30 cellular contexts compared by ENCODE assay signal in the genomic region with DNA sequence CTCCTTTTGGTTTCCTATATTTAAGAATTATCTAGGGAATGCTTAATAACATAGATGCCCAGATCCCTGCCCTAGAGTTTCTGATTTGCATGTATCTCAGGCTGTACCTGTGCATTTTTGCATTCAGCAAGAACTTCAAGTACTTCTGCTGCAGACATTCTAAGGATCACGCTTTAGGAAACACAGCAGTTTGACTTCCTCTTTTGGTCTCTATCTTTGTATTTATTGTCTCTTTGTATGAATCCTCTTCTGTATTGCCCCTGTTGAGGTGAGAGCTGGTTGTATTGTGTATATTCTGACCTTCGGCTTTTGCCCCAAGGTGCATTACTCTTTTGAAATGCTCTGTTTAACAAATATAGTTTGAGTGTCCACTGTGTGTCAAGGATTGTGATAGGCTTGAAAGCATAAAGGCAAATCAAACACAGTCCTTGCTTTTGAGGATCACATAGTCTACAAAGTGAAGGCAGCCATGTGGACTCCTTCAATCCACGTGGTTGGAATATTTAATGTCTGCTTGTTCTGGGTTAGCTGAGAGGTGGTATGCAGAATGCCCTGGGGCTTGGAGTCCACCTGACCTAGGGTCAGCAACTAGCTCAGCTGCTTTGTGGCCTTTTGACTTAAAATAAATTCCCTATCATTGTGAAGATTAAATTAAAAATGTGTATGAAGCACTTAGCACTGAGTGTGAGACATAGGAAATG.
DNase-seq lines count a peak whose midpoint lies in the region; ATAC-seq, FAIRE-seq and TF ChIP-seq lines count a peak whose summit lies in the region.
"Had no signal": no experiment of that assay in that cellular context is flagged by ENCODE, and none has a peak within 500 bp of the region (broad histone marks: within the 10 kb centered on the region; RNA-seq: fewer than 3 reads in every experiment).

No MANE protein-coding gene starts in this region.

- FAIRE-seq in GM12891 (lab: Jason Lieb, UNC) (peak; percentile 23), K562 (lab: Jason Lieb, UNC) (no peak)
- FAIRE-seq: GM18507, GM19239 had no signal

- H2AFZ ChIP-seq in K562 (ENCODE audit: low read depth, low read length): no peak overlapping the region
- H2AFZ ChIP-seq in neuronal stem cell (ENCODE audit: low read length): no peak overlapping the region

- H2BK5ac ChIP-seq in neuronal stem cell (ENCODE audit: low read length): no peak overlapping the region

- H3K4me2 ChIP-seq in K562 (ENCODE audit: insufficient read depth, low read length) (no peak overlapping the region), neuronal stem cell (ENCODE audit: insufficient read depth, low read length, poor library complexity, severe bottlenecking) (no peak overlapping the region)

- no peak overlapping the region for H4K91ac ChIP-seq in neuronal stem cell (ENCODE audit: low read depth, low read length, poor library complexity)

- no peaks in the 10 kb centered on the region for H4K20me1 ChIP-seq in K562 (replicated peaks; ENCODE audit: control insufficient read depth, insufficient read depth, low read length)

- no peaks in the 10 kb centered on the region for H3K4me1 Mint-ChIP-seq in activated CD8-positive, alpha-beta memory T cell treated with anti-CD3 and anti-CD28 coated beads, Interleukin-2, amount 10 ng/mL, durations not matched to agents 7 days and 5 days
- no peaks in the 10 kb centered on the region for H3K4me1 Mint-ChIP-seq in activated T-helper 2 cell treated with anti-CD3 and anti-CD28 coated beads, Interferon-gamma antibody, Interleukin-2, Interleukin-4, amounts not matched to agents 10 μg/mL and 5 μg/mL and 100 μg/mL, durations not matched to agents 14 hours and 24 hours and 36 hours (ENCODE audit: low read depth)
- H3K4me1 Mint-ChIP-seq: CD4-positive, CD25-positive, alpha-beta regulatory T cell; natural killer cell; T-cell had no signal

- no peaks in the 10 kb centered on the region for H3K9me1 ChIP-seq in K562 (ENCODE audit: control insufficient read depth, insufficient read depth, low read length)

- no peak overlapping the region for H3K4me3 Mint-ChIP-seq in activated CD8-positive, alpha-beta memory T cell treated with anti-CD3 and anti-CD28 coated beads, Interleukin-2, amount 10 ng/mL, durations not matched to agents 7 days and 5 days
- H3K4me3 Mint-ChIP-seq in activated T-helper 2 cell treated with anti-CD3 and anti-CD28 coated beads, Interferon-gamma antibody, Interleukin-2, Interleukin-4, amounts not matched to agents 10 μg/mL and 5 μg/mL and 100 μg/mL, durations not matched to agents 14 hours and 24 hours and 36 hours (ENCODE audit: low read depth): no peak overlapping the region
- H3K4me3 Mint-ChIP-seq: activated CD4-positive, alpha-beta memory T cell treated with anti-CD3 and anti-CD28 coated beads for 36 hours; activated naive CD8-positive, alpha-beta T cell; CD4-positive, CD25-positive, alpha-beta regulatory T cell; HFFc6; natural killer cell; T-cell had no signal

- H2AK5ac ChIP-seq in neuronal stem cell (ENCODE audit: low read depth, low read length): no peak overlapping the region

- H3K4me3 ChIP-seq in K562: no peak overlapping the region
- no peak overlapping the region for H3K4me3 ChIP-seq in neuronal stem cell (ENCODE audit: low read length in 2 of 2)
- H3K4me3 ChIP-seq: esophagus muscularis mucosa, gastroesophageal sphincter, MG63, skin epidermis, stomach had no signal

- no peaks in the 10 kb centered on the region for H3K9me3 Mint-ChIP-seq in activated CD8-positive, alpha-beta memory T cell treated with anti-CD3 and anti-CD28 coated beads, Interleukin-2, amount 10 ng/mL, durations not matched to agents 7 days and 5 days (ENCODE audit: low read depth)
- H3K9me3 Mint-ChIP-seq in activated T-helper 2 cell treated with anti-CD3 and anti-CD28 coated beads, Interferon-gamma antibody, Interleukin-2, Interleukin-4, amounts not matched to agents 10 μg/mL and 5 μg/mL and 100 μg/mL, durations not matched to agents 14 hours and 24 hours and 36 hours: no peaks in the 10 kb centered on the region
- H3K9me3 Mint-ChIP-seq: activated CD4-positive, alpha-beta memory T cell treated with anti-CD3 and anti-CD28 coated beads for 36 hours; HFFc6; natural killer cell; T-cell had no signal

- no peak for TF ChIP-seq RAD21 in K562 (CRISPR knock-in tag; conservative IDR thresholded peaks at IDR 0.05 in 1 of 2, IDR thresholded peaks at IDR 0.05 in 1 of 2)

- H3K4ac ChIP-seq in neuronal stem cell (ENCODE audit: low read length): no peak overlapping the region

- H3K23ac ChIP-seq in neuronal stem cell (ENCODE audit: low read depth, low read length, poor library complexity): no peak overlapping the region

- POLR2A ChIA-PET in K562 (lab: Yijun Ruan, JAX): interaction anchor here (0.7 kb wide), 1 partner anchor 120 kb away, joined by 3 read pairs; no protein-coding TSS in a partner anchor

- H3K9ac ChIP-seq in K562 (ENCODE audit: insufficient read depth in 1 of 2, low read depth in 2 of 2, low read length in 2 of 2) (no peak overlapping the region), neuronal stem cell (ENCODE audit: low read depth, low read length, poor library complexity) (no peak overlapping the region)

- H3K18ac ChIP-seq in neuronal stem cell (ENCODE audit: low read length): no peak overlapping the region

- WGBS in K562 (ENCODE audit: insufficient coverage, low coverage, missing lambda C conversion rate): 3% methylated on average over 3 of the region's 3 CpGs
- no CpG with 5 or more reads among the region's 3 CpGs for WGBS in neuronal stem cell (ENCODE audit: extremely low coverage in 2 of 2, insufficient read length in 2 of 2, insufficient replicate concordance in 1 of 2), 2 donors

- no peak for TF ChIP-seq EP300 in K562 (IDR thresholded peaks at IDR 0.05; ENCODE audit: low read length)

- H3K27me3 ChIP-seq in K562 (ENCODE audit: control insufficient read depth in 2 of 2, insufficient read depth in 2 of 2, low read length in 2 of 2) (no peaks in the 10 kb centered on the region), neuronal stem cell (ENCODE audit: control insufficient read depth in 3 of 3, insufficient read depth in 3 of 3, low read depth in 1 of 3, low read length in 3 of 3) (peaks cover 0 to 2% (median 0%) of the 10 kb centered on the region in 3 experiments)
- H3K27me3 ChIP-seq: esophagus muscularis mucosa, gastroesophageal sphincter, MG63, stomach had no signal

- no peak overlapping the region for H3K14ac ChIP-seq in neuronal stem cell (ENCODE audit: low read length)

- CTCF ChIA-PET in K562 (lab: Yijun Ruan, JAX; ENCODE audit: low intra/inter-chr PET ratio): interaction anchor here (0.6 kb wide), 1 partner anchor 84 kb away, joined by 3 read pairs; no protein-coding TSS in a partner anchor
- CTCF ChIA-PET in activated CD8-positive, alpha-beta memory T cell treated with anti-CD3 and anti-CD28 coated beads, Interleukin-2, amount 10 ng/mL, durations not matched to agents 7 days and 5 days (lab: Charles Lee): no interaction called here

- TF ChIP-seq POLR2A in GM12891 (IDR thresholded peaks at IDR 0.05; ENCODE audit: low read depth, low read length) (no peak), K562 (conservative IDR thresholded peaks at IDR 0.05) (no peak)

- intact Hi-C loops in K562 (cut with micrococcal nuclease): no loop called here
- intact Hi-C loops in activated T-helper 2 cell treated with anti-CD3 and anti-CD28 coated beads, Interferon-gamma antibody, Interleukin-2, Interleukin-4, amounts not matched to agents 10 μg/mL and 5 μg/mL and 100 μg/mL, durations not matched to agents 14 hours and 24 hours and 36 hours (cut with micrococcal nuclease): loop anchor here (5.0 kb wide), 1 partner anchor 124 kb away; no protein-coding TSS in a partner anchor

- DNase-seq in GM12891 (ENCODE audit: insufficient read length, low spot score) (no peak), Kasumi-1 (lab: John Stamatoyannopoulos, UW) (peak; percentile 83 to 90), K562 (ENCODE audit: extremely low read depth in 1 of 4, low spot score in 3 of 4) (no peak), neuronal stem cell (ENCODE audit: low spot score) (no peak), GM10266 (ENCODE audit: extremely low spot score) (no peak)
- DNase-seq in activated CD8-positive, alpha-beta memory T cell treated with anti-CD3 and anti-CD28 coated beads, Interleukin-2, amount 10 ng/mL, durations not matched to agents 7 days and 5 days: no peak
- no peak for DNase-seq in activated T-helper 2 cell treated with anti-CD3 and anti-CD28 coated beads, Interferon-gamma antibody, Interleukin-2, Interleukin-4, amounts not matched to agents 10 μg/mL and 5 μg/mL and 100 μg/mL, durations not matched to agents 14 hours and 24 hours and 36 hours (ENCODE audit: low spot score)
- DNase-seq: activated CD4-positive, alpha-beta memory T cell treated with anti-CD3 and anti-CD28 coated beads for 36 hours; activated T-cell treated with anti-CD3 and anti-CD28 coated beads, Interleukin-2, amount 50 U/mL, for 48 hours; CD4-positive, CD25-positive, alpha-beta regulatory T cell; DMS53; effector CD8-positive, alpha-beta T cell; HFFc6; mesendoderm; MG63; natural killer cell; NCI-H1930; NCI-H446 treated with DMSO at 0.1 percent for 48 hours; NK-92 treated with Interleukin-12 subunit alpha and Interleukin-12 subunit beta, amount 100 ng/mL, for 24 hours; stimulated activated CD4-positive, alpha-beta T cell treated with anti-CD3 and anti-CD28 coated beads, Interleukin-4, amount 100 ng/mL, for 1 hour; stomach; T-cell; trophoblast cell had no signal

- no peaks in the 10 kb centered on the region for H3K36me3 ChIP-seq in K562 (ENCODE audit: control insufficient read depth, insufficient read depth, low read length)
- H3K36me3 ChIP-seq in neuronal stem cell (replicated peaks in 1 of 2; ENCODE audit: control insufficient read depth in 2 of 2, insufficient read depth in 2 of 2, low read length in 2 of 2): no peaks in the 10 kb centered on the region
- H3K36me3 ChIP-seq: esophagus muscularis mucosa, gastroesophageal sphincter, MG63, stomach had no signal

- H4K8ac ChIP-seq in neuronal stem cell (ENCODE audit: low read depth, low read length): no peak overlapping the region

- H3K4me1 ChIP-seq in K562 (replicated peaks in 1 of 2; ENCODE audit: control insufficient read depth in 2 of 2, insufficient read depth in 2 of 2, low read length in 2 of 2) (no peaks in the 10 kb centered on the region), neuronal stem cell (ENCODE audit: control insufficient read depth in 2 of 2, insufficient read depth in 1 of 2, low read depth in 1 of 2, low read length in 2 of 2) (peaks cover 6 to 10% of the 10 kb centered on the region in 2 donors)
- H3K4me1 ChIP-seq: esophagus muscularis mucosa, gastroesophageal sphincter had no signal

- H2BK12ac ChIP-seq in neuronal stem cell (ENCODE audit: low read length): no peak overlapping the region

- H3K36me3 Mint-ChIP-seq in activated CD8-positive, alpha-beta memory T cell treated with anti-CD3 and anti-CD28 coated beads, Interleukin-2, amount 10 ng/mL, durations not matched to agents 7 days and 5 days: no peaks in the 10 kb centered on the region
- no peaks in the 10 kb centered on the region for H3K36me3 Mint-ChIP-seq in activated T-helper 2 cell treated with anti-CD3 and anti-CD28 coated beads, Interferon-gamma antibody, Interleukin-2, Interleukin-4, amounts not matched to agents 10 μg/mL and 5 μg/mL and 100 μg/mL, durations not matched to agents 14 hours and 24 hours and 36 hours (ENCODE audit: low read depth)
- H3K36me3 Mint-ChIP-seq: activated CD4-positive, alpha-beta memory T cell treated with anti-CD3 and anti-CD28 coated beads for 36 hours; activated naive CD8-positive, alpha-beta T cell; CD4-positive, CD25-positive, alpha-beta regulatory T cell; natural killer cell; T-cell had no signal

- H2BK120ac ChIP-seq in neuronal stem cell (ENCODE audit: low read depth, low read length): no peak overlapping the region

- H3K9me3 ChIP-seq in K562 (replicated peaks; ENCODE audit: control insufficient read depth, insufficient read depth, low read depth, low read length) (no peaks in the 10 kb centered on the region), neuronal stem cell (replicated peaks in 1 of 2; ENCODE audit: control insufficient read depth in 2 of 2, insufficient read depth in 1 of 2, low read depth in 1 of 2, low read length in 2 of 2) (no peaks in the 10 kb centered on the region)
- H3K9me3 ChIP-seq: esophagus muscularis mucosa, gastroesophageal sphincter, MG63, stomach had no signal

- no peaks in the 10 kb centered on the region for H3K79me1 ChIP-seq in neuronal stem cell (ENCODE audit: low read depth, low read length)

- BruUV-seq in K562 (replicated peaks; lab: Mats Ljungman, UMichigan): no TSS peak

- H3K79me2 ChIP-seq in K562 (ENCODE audit: control insufficient read depth, insufficient read depth, low read length): no peaks in the 10 kb centered on the region

- H3K27ac Mint-ChIP-seq in activated CD8-positive, alpha-beta memory T cell treated with anti-CD3 and anti-CD28 coated beads, Interleukin-2, amount 10 ng/mL, durations not matched to agents 7 days and 5 days: no peak overlapping the region
- H3K27ac Mint-ChIP-seq in activated T-helper 2 cell treated with anti-CD3 and anti-CD28 coated beads, Interferon-gamma antibody, Interleukin-2, Interleukin-4, amounts not matched to agents 10 μg/mL and 5 μg/mL and 100 μg/mL, durations not matched to agents 14 hours and 24 hours and 36 hours: no peak overlapping the region
- H3K27ac Mint-ChIP-seq: activated CD4-positive, alpha-beta memory T cell treated with anti-CD3 and anti-CD28 coated beads for 36 hours; activated naive CD8-positive, alpha-beta T cell; CD4-positive, CD25-positive, alpha-beta regulatory T cell; HFFc6; natural killer cell; T-cell had no signal

- H2BK15ac ChIP-seq in neuronal stem cell (ENCODE audit: low read length): no peak overlapping the region

- in situ Hi-C loops in K562 (cut with MboI): no loop called here

- H3K27ac ChIP-seq in K562 (ENCODE audit: extremely low read depth, low read depth, low read length): no peak overlapping the region
- H3K27ac ChIP-seq in neuronal stem cell (replicated peaks; ENCODE audit: low read length): no peak overlapping the region
- H3K27ac ChIP-seq: esophagus muscularis mucosa, gastroesophageal sphincter, skin epidermis, stomach had no signal

- TF ChIP-seq CTCF in K562 (IDR thresholded peaks at IDR 0.05 in 2 of 3, conservative IDR thresholded peaks at IDR 0.05 in 1 of 3; ENCODE audit: insufficient read depth in 2 of 3, low read depth in 1 of 3, low read length in 3 of 3) (no peak), GM10266 (IDR thresholded peaks at IDR 0.05; ENCODE audit: control insufficient read depth, insufficient read depth, low read depth, missing control alignments) (no peak)

- ATAC-seq in GM21529 (IDR thresholded peaks at IDR 0.05; ENCODE audit: unreplicated experiment): peak; percentile 57
- no peak for ATAC-seq in K562
- no peak for ATAC-seq in activated CD8-positive, alpha-beta memory T cell treated with anti-CD3 and anti-CD28 coated beads, Interleukin-2, amount 10 ng/mL, durations not matched to agents 7 days and 5 days
- ATAC-seq: gastroesophageal sphincter, natural killer cell, T-cell had no signal

- H3K27me3 Mint-ChIP-seq in activated CD8-positive, alpha-beta memory T cell treated with anti-CD3 and anti-CD28 coated beads, Interleukin-2, amount 10 ng/mL, durations not matched to agents 7 days and 5 days: peaks cover 15% of the 10 kb centered on the region
- H3K27me3 Mint-ChIP-seq in activated T-helper 2 cell treated with anti-CD3 and anti-CD28 coated beads, Interferon-gamma antibody, Interleukin-2, Interleukin-4, amounts not matched to agents 10 μg/mL and 5 μg/mL and 100 μg/mL, durations not matched to agents 14 hours and 24 hours and 36 hours (ENCODE audit: low read depth): peaks cover 2% of the 10 kb centered on the region
- H3K27me3 Mint-ChIP-seq: activated CD4-positive, alpha-beta memory T cell treated with anti-CD3 and anti-CD28 coated beads for 36 hours; CD4-positive, CD25-positive, alpha-beta regulatory T cell had no signal

Comparison
In these comparisons a context has a peak if more than half of its experiments do, and no peak if none do; other contexts are left out.
1. DNase-seq: peak in Kasumi-1 (2 of 2); none in GM12891 (single experiment), K562 (0 of 4), neuronal stem cell (single experiment), GM10266 (single experiment), activated CD8-positive, alpha-beta memory T cell treated with anti-CD3 and anti-CD28 coated beads, Interleukin-2, amount 10 ng/mL, durations not matched to agents 7 days and 5 days (single experiment) and activated T-helper 2 cell treated with anti-CD3 and anti-CD28 coated beads, Interferon-gamma antibody, Interleukin-2, Interleukin-4, amounts not matched to agents 10 μg/mL and 5 μg/mL and 100 μg/mL, durations not matched to agents 14 hours and 24 hours and 36 hours (single experiment).